8 cellular contexts compared by ENCODE assay signal in genomic region chr3:49415931-49416601, GRCh38.
A peak's percentile ranks its signal among the peaks of the same experiment; 100 is the strongest.
DNase-seq lines count a peak whose midpoint lies in the region; ATAC-seq and TF ChIP-seq lines count a peak whose summit lies in the region.

No MANE protein-coding gene starts in this region.

- DNase-seq in HL-60 (ENCODE audit: low read depth in 1 of 2, low spot score in 1 of 2) (peak; percentile 72 to 83), glomerular visceral epithelial cell (ENCODE audit: extremely low spot score) (no peak), NCI-H146 (lab: John Stamatoyannopoulos, UW) (no peak), NCI-H226 (no peak)
- peak; percentile 42 for DNase-seq in activated CD4-positive, CD25-positive, alpha-beta regulatory T cell treated with anti-CD3 and anti-CD28 coated beads, Interleukin-2, amount 50 U/mL, for 16 hours (ENCODE audit: low read depth, low spot score)
- DNase-seq in effector memory CD8-positive, alpha-beta T cell: peak; percentile 69 to 71 (median 69)
- DNase-seq in stimulated activated CD4-positive, alpha-beta T cell treated with anti-CD3 and anti-CD28 coated beads, Interleukin-4, amount 100 ng/mL, for 48 hours (ENCODE audit: low read depth in 2 of 2): peak; percentile 40 to 50

- no peaks in the 10 kb centered on the region for H3K27me3 Mint-ChIP-seq in effector memory CD8-positive, alpha-beta T cell

- peak; percentile 52 for ATAC-seq in effector memory CD8-positive, alpha-beta T cell (replicated peaks)
- no peak for ATAC-seq in HG02623 (IDR thresholded peaks at IDR 0.05; ENCODE audit: unreplicated experiment)

- H3K27ac ChIP-seq in HL-60 (replicated peaks): peak overlapping the region; percentile 61

- peaks cover 42% of the 10 kb centered on the region for H3K36me3 Mint-ChIP-seq in effector memory CD8-positive, alpha-beta T cell (ENCODE audit: insufficient read depth)

- no peak for TF ChIP-seq CTCF in HL-60 (IDR thresholded peaks at IDR 0.05; ENCODE audit: insufficient read depth, low read length)

- no peaks in the 10 kb centered on the region for H3K9me3 Mint-ChIP-seq in effector memory CD8-positive, alpha-beta T cell

- peak overlapping the region; percentile 93 to 95 for H3K27ac Mint-ChIP-seq in effector memory CD8-positive, alpha-beta T cell

- no peaks in the 10 kb centered on the region for H3K27me3 ChIP-seq in HL-60 (ENCODE audit: insufficient read depth, poor library complexity, severe bottlenecking)

- H3K4me3 Mint-ChIP-seq in effector memory CD8-positive, alpha-beta T cell: peak overlapping the region; percentile 79 to 84

- H3K4me3 ChIP-seq in HL-60 (replicated peaks; ENCODE audit: insufficient read depth, low read length): no peak overlapping the region

- peaks cover 57 to 58% of the 10 kb centered on the region in 2 donors for H3K4me1 Mint-ChIP-seq in effector memory CD8-positive, alpha-beta T cell (ENCODE audit: low read depth in 2 of 2)

Comparison
In these comparisons a context has a peak if more than half of its experiments do, and no peak if none do; other contexts are left out.
1. DNase-seq: peak in HL-60 (2 of 2), activated CD4-positive, CD25-positive, alpha-beta regulatory T cell treated with anti-CD3 and anti-CD28 coated beads, Interleukin-2, amount 50 U/mL, for 16 hours (single experiment), effector memory CD8-positive, alpha-beta T cell (3 of 3) and stimulated activated CD4-positive, alpha-beta T cell treated with anti-CD3 and anti-CD28 coated beads, Interleukin-4, amount 100 ng/mL, for 48 hours (2 of 2); none in glomerular visceral epithelial cell (single experiment), NCI-H146 (single experiment) and NCI-H226 (single experiment).